Comparison of ENCODE assay signal across 11 cellular contexts in the genomic region with DNA sequence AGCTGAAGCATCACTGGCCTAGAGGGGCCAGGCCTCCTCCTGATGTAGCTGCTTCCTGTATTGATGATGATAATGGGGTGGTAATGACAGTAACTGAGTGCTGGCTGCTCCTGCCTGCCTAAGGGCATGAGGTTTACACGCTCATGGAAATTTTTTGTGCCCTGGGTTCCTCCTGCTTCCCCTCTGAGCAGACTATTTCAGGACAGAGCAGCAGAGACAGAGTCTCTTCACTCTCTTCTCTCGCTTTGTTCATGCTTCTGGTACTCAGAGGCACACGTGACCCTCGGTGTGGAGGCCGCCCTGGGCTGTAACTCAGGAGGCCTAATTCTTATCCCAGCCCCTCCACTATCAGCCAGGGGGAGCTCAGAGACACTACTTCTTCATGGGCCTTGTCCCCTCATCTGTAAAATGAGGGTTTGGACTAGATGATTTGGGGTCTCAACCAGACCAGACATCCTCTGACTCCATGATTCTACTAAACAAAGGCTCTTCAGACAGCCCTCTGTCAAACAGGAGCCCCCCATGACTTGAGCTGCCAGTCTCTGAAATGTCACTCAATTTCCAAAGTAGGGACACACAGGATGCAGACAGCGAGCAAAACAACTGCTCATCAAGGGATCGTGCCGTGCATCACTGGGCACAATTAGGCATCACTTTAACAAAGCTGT. TPM values are rescaled to one million over a fixed set of nuclear protein-coding genes. Genes with fewer than 3 reads are reported as not detected.
A peak's percentile ranks its signal among the peaks of the same experiment; 100 is the strongest.
DNase-seq lines count a peak whose midpoint lies in the region; ATAC-seq, FAIRE-seq and TF ChIP-seq lines count a peak whose summit lies in the region.
"Had no signal": no experiment of that assay in that cellular context is flagged by ENCODE, and none has a peak within 500 bp of the region (broad histone marks: within the 10 kb centered on the region; RNA-seq: fewer than 3 reads in every experiment).

No MANE protein-coding gene starts in this region.

- H3K79me2 ChIP-seq in SK-N-SH (ENCODE audit: insufficient read depth) (no peaks in the 10 kb centered on the region), K562 (ENCODE audit: control insufficient read depth, insufficient read depth, low read length) (no peaks in the 10 kb centered on the region)

- no peak overlapping the region for H2AFZ ChIP-seq in SK-N-SH (ENCODE audit: low read depth)
- H2AFZ ChIP-seq in K562 (ENCODE audit: low read depth, low read length) = no peak overlapping the region

- peak overlapping the region; percentile 83 for H3K27ac Mint-ChIP-seq in stimulated activated effector memory CD8-positive, alpha-beta T cell treated with anti-CD3 and anti-CD28 coated beads, Interleukin-12 subunit alpha, Interleukin-12 subunit beta, amount 100 ng/mL, for 72 hours
- no peak overlapping the region for H3K27ac Mint-ChIP-seq in activated T-helper 2 cell treated with anti-CD3 and anti-CD28 coated beads, Interferon-gamma antibody, Interleukin-2, Interleukin-4, amounts not matched to agents 10 μg/mL and 5 μg/mL and 100 μg/mL, durations not matched to agents 14 hours and 24 hours and 36 hours

- no peaks in the 10 kb centered on the region for H3K9me1 ChIP-seq in K562 (ENCODE audit: control insufficient read depth, insufficient read depth, low read length)

- peak; percentile 49 for DNase-seq in SK-N-SH
- DNase-seq in K562 (ENCODE audit: extremely low read depth in 1 of 4, low spot score in 3 of 4) = no peak
- no peak for DNase-seq in stimulated activated effector memory CD8-positive, alpha-beta T cell treated with anti-CD3 and anti-CD28 coated beads, Interleukin-12 subunit alpha, Interleukin-12 subunit beta, amount 100 ng/mL, for 72 hours (ENCODE audit: low spot score in 2 of 2)
- no peak for DNase-seq in mucosa of gallbladder (ENCODE audit: low spot score)
- DNase-seq in activated T-helper 2 cell treated with anti-CD3 and anti-CD28 coated beads, Interferon-gamma antibody, Interleukin-2, Interleukin-4, amounts not matched to agents 10 μg/mL and 5 μg/mL and 100 μg/mL, durations not matched to agents 14 hours and 24 hours and 36 hours (ENCODE audit: low spot score) = no peak
- DNase-seq: activated naive CD4-positive, alpha-beta T cell treated with anti-CD3 and anti-CD28 coated beads, Interleukin-2, amount 50 U/mL, for 16 hours; effector memory CD4-positive, alpha-beta T cell; EL had no signal

- WGBS in SK-N-SH (ENCODE audit: low lambda C conversion rate) = 91% methylated on average over 7 of the region's 8 CpGs
- 24% methylated on average over 8 of the region's 8 CpGs for WGBS in K562 (ENCODE audit: insufficient coverage, low coverage, missing lambda C conversion rate)

- in situ Hi-C loops in K562 (cut with MboI) = no loop called here

- H3K4me3 Mint-ChIP-seq in stimulated activated effector memory CD8-positive, alpha-beta T cell treated with anti-CD3 and anti-CD28 coated beads, Interleukin-12 subunit alpha, Interleukin-12 subunit beta, amount 100 ng/mL, for 72 hours = peak overlapping the region; percentile 74
- H3K4me3 Mint-ChIP-seq in activated T-helper 2 cell treated with anti-CD3 and anti-CD28 coated beads, Interferon-gamma antibody, Interleukin-2, Interleukin-4, amounts not matched to agents 10 μg/mL and 5 μg/mL and 100 μg/mL, durations not matched to agents 14 hours and 24 hours and 36 hours (ENCODE audit: low read depth) = no peak overlapping the region

- FAIRE-seq in K562 (lab: Jason Lieb, UNC) = no peak

- H4K20me1 ChIP-seq in SK-N-SH (ENCODE audit: insufficient read depth) = no peaks in the 10 kb centered on the region
- H4K20me1 ChIP-seq in K562 (replicated peaks; ENCODE audit: control insufficient read depth, insufficient read depth, low read length) = peaks cover 13% of the 10 kb centered on the region; the same call in 1 of the 2 replicates

- ATAC-seq in SK-N-SH treated with all-trans-retinoic acid at 6 μM for 48 hours (no peak), HG02973 (IDR thresholded peaks at IDR 0.05; ENCODE audit: unreplicated experiment) (peak; percentile 21), K562 (peak; percentile 48), HG03571 (IDR thresholded peaks at IDR 0.05; ENCODE audit: unreplicated experiment) (no peak)
- no peak for ATAC-seq in stimulated activated effector memory CD8-positive, alpha-beta T cell treated with anti-CD3 and anti-CD28 coated beads, Interleukin-12 subunit alpha, Interleukin-12 subunit beta, amount 100 ng/mL, for 72 hours

- H3K36me3 Mint-ChIP-seq in stimulated activated effector memory CD8-positive, alpha-beta T cell treated with anti-CD3 and anti-CD28 coated beads, Interleukin-12 subunit alpha, Interleukin-12 subunit beta, amount 100 ng/mL, for 72 hours = no peaks in the 10 kb centered on the region
- no peaks in the 10 kb centered on the region for H3K36me3 Mint-ChIP-seq in activated T-helper 2 cell treated with anti-CD3 and anti-CD28 coated beads, Interferon-gamma antibody, Interleukin-2, Interleukin-4, amounts not matched to agents 10 μg/mL and 5 μg/mL and 100 μg/mL, durations not matched to agents 14 hours and 24 hours and 36 hours (ENCODE audit: low read depth)

- no peak for TF ChIP-seq CTCF in SK-N-SH (IDR thresholded peaks at IDR 0.05)
- no peak for TF ChIP-seq CTCF in K562 (IDR thresholded peaks at IDR 0.05 in 2 of 3, conservative IDR thresholded peaks at IDR 0.05 in 1 of 3; ENCODE audit: insufficient read depth in 2 of 3, low read depth in 1 of 3, low read length in 3 of 3)

- H3K4me1 ChIP-seq in SK-N-SH (ENCODE audit: control insufficient read depth in 1 of 2, insufficient read depth in 2 of 2, low read depth in 1 of 2, low read length in 1 of 2) (peaks cover 0 to 33% of the 10 kb centered on the region in 2 experiments; a peak in 3 of 4 replicates), K562 (replicated peaks in 1 of 2; ENCODE audit: control insufficient read depth in 2 of 2, insufficient read depth in 2 of 2, low read length in 2 of 2) (no peaks in the 10 kb centered on the region; a peak in 1 of 5 replicates)

- POLR2A ChIA-PET in SK-N-SH (lab: Yijun Ruan, JAX) (interaction anchor here (0.6 to 2.5 kb wide), 3 partner anchors 9 to 11 kb away, joined by 3 to 11 read pairs (median 4); no protein-coding TSS in a partner anchor), K562 (lab: Yijun Ruan, JAX) (interaction anchor here (0.8 to 1.8 kb wide), 5 partner anchors 10 to 123 kb away, joined by 3 to 5 read pairs (median 3); no protein-coding TSS in a partner anchor)

- H3K9me2 ChIP-seq in SK-N-SH = no peaks in the 10 kb centered on the region

- H3K4me2 ChIP-seq in SK-N-SH = no peak overlapping the region
- no peak overlapping the region for H3K4me2 ChIP-seq in K562 (ENCODE audit: insufficient read depth, low read length)

- no TSS peak for BruUV-seq in K562 (replicated peaks; lab: Mats Ljungman, UMichigan)

- no peaks in the 10 kb centered on the region for H3K27me3 ChIP-seq in SK-N-SH (ENCODE audit: insufficient read depth)
- H3K27me3 ChIP-seq in K562 (ENCODE audit: control insufficient read depth in 2 of 2, insufficient read depth in 2 of 2, low read length in 2 of 2) = peaks cover 0 to 20% of the 10 kb centered on the region in 2 experiments; a peak in 4 of 5 replicates

- TF ChIP-seq EP300 in SK-N-SH (IDR thresholded peaks at IDR 0.05; ENCODE audit: borderline replicate concordance in 1 of 2, low read depth in 1 of 2, low read length in 1 of 2) (peak in 1 of 2 experiments; percentile 58; a peak in 2 of 4 replicates), K562 (IDR thresholded peaks at IDR 0.05; ENCODE audit: low read length) (no peak)

- H3K4me3 ChIP-seq in SK-N-SH (ENCODE audit: low read depth in 2 of 2, low read length in 1 of 2) = no peak overlapping the region
- no peak overlapping the region for H3K4me3 ChIP-seq in K562

- CTCF ChIA-PET in SK-N-SH (lab: Yijun Ruan, JAX) (interaction anchor here (0.6 to 6.1 kb wide), 6 partner anchors 10 to 194 kb away, joined by 3 to 40 read pairs (median 5); no protein-coding TSS in a partner anchor), K562 (lab: Yijun Ruan, JAX; ENCODE audit: low intra/inter-chr PET ratio) (no interaction called here)

- H3K9me3 ChIP-seq in SK-N-SH (no peaks in the 10 kb centered on the region), K562 (replicated peaks; ENCODE audit: control insufficient read depth, insufficient read depth, low read depth, low read length) (no peaks in the 10 kb centered on the region)

- intact Hi-C loops in K562 (cut with micrococcal nuclease) = no loop called here
- intact Hi-C loops in activated T-helper 2 cell treated with anti-CD3 and anti-CD28 coated beads, Interferon-gamma antibody, Interleukin-2, Interleukin-4, amounts not matched to agents 10 μg/mL and 5 μg/mL and 100 μg/mL, durations not matched to agents 14 hours and 24 hours and 36 hours (cut with micrococcal nuclease) = loop anchor here (2.0 kb wide), 1 partner anchor 82 kb away; no protein-coding TSS in a partner anchor

- no peaks in the 10 kb centered on the region for H3K27me3 Mint-ChIP-seq in activated T-helper 2 cell treated with anti-CD3 and anti-CD28 coated beads, Interferon-gamma antibody, Interleukin-2, Interleukin-4, amounts not matched to agents 10 μg/mL and 5 μg/mL and 100 μg/mL, durations not matched to agents 14 hours and 24 hours and 36 hours (ENCODE audit: low read depth)

- no peak for TF ChIP-seq POLR2A in K562 (conservative IDR thresholded peaks at IDR 0.05)

- H3K36me3 ChIP-seq in SK-N-SH (replicated peaks in 1 of 2; ENCODE audit: control insufficient read depth in 1 of 2, insufficient read depth in 2 of 2, low read length in 1 of 2) (no peaks in the 10 kb centered on the region), K562 (ENCODE audit: control insufficient read depth, insufficient read depth, low read length) (no peaks in the 10 kb centered on the region)

- 0 out of 2 replicates have a peak, but pooled peaks have one; percentile 1 for TF ChIP-seq RAD21 in SK-N-SH (IDR thresholded peaks at IDR 0.05; ENCODE audit: low read length)
- no peak for TF ChIP-seq RAD21 in K562 (CRISPR knock-in tag; conservative IDR thresholded peaks at IDR 0.05 in 1 of 2, IDR thresholded peaks at IDR 0.05 in 1 of 2)

- H3F3A ChIP-seq in SK-N-SH (replicated peaks; ENCODE audit: insufficient read depth) = peaks cover 6% of the 10 kb centered on the region

- peak overlapping the region in 1 of 2 experiments; percentile 75; a peak in 2 of 4 replicates for H3K27ac ChIP-seq in SK-N-SH (ENCODE audit: low read depth in 2 of 2, low read length in 1 of 2)
- H3K27ac ChIP-seq in K562 (ENCODE audit: extremely low read depth, low read depth, low read length) = no peak overlapping the region

- H3K9ac ChIP-seq in SK-N-SH = no peak overlapping the region
- H3K9ac ChIP-seq in K562 (ENCODE audit: insufficient read depth in 1 of 2, low read depth in 2 of 2, low read length in 2 of 2) = no peak overlapping the region

- H3K9me3 Mint-ChIP-seq in stimulated activated effector memory CD8-positive, alpha-beta T cell treated with anti-CD3 and anti-CD28 coated beads, Interleukin-12 subunit alpha, Interleukin-12 subunit beta, amount 100 ng/mL, for 72 hours = no peaks in the 10 kb centered on the region
- H3K9me3 Mint-ChIP-seq in activated T-helper 2 cell treated with anti-CD3 and anti-CD28 coated beads, Interferon-gamma antibody, Interleukin-2, Interleukin-4, amounts not matched to agents 10 μg/mL and 5 μg/mL and 100 μg/mL, durations not matched to agents 14 hours and 24 hours and 36 hours = no peaks in the 10 kb centered on the region

- H3K4me1 Mint-ChIP-seq in stimulated activated effector memory CD8-positive, alpha-beta T cell treated with anti-CD3 and anti-CD28 coated beads, Interleukin-12 subunit alpha, Interleukin-12 subunit beta, amount 100 ng/mL, for 72 hours = peaks cover 34% of the 10 kb centered on the region
- peaks cover 22% of the 10 kb centered on the region for H3K4me1 Mint-ChIP-seq in activated T-helper 2 cell treated with anti-CD3 and anti-CD28 coated beads, Interferon-gamma antibody, Interleukin-2, Interleukin-4, amounts not matched to agents 10 μg/mL and 5 μg/mL and 100 μg/mL, durations not matched to agents 14 hours and 24 hours and 36 hours (ENCODE audit: low read depth)

RNA-seq across cellular contexts. Expression of a gene that starts 27.7 kb away (rescaled TPM):
- polyA plus RNA-seq in SK-N-SH (2012; rRNA removed) (27.7 and 28.9 TPM in 2 replicates), K562 (2011; rRNA removed) (15.8 and 16.9 TPM in 2 replicates), K562 (2014; fragmentation: Illumina TruSeq; extraction: Trizol) (14.2 and 16.7 TPM in 2 replicates), K562 (2014; fragmentation: Nextera tagmentation; extraction: Ambion mirVana) (1 to 10 TPM; 2.3 to 3.0 TPM), K562 (2014; rRNA removed) (11.0 and 11.4 TPM in 2 replicates)
- polyA plus RNA-seq in SK-N-SH (2012; cell fraction: cytosol; rRNA removed) = 13.8 and 23.4 TPM in 2 replicates
- 20.3 and 23.6 TPM in 2 replicates for polyA plus RNA-seq in SK-N-SH (2012; cell fraction: nucleus; rRNA removed)
- 4.7 and 10.3 TPM in 2 replicates for total RNA-seq in K562 (2011; cell fraction: chromatin; rRNA removed; ENCODE audit: low replicate concordance)
- total RNA-seq in K562 (2011; cell fraction: nucleolus; rRNA removed) = 9.0 and 9.3 TPM in 2 replicates
- 6.5 and 7.2 TPM in 2 replicates for total RNA-seq in K562 (2011; cell fraction: nucleoplasm; rRNA removed)
- total RNA-seq in K562 (2014; rRNA removed) (9.8 and 14.3 TPM in 2 replicates), K562 (2014; rRNA removed; fragmentation: Illumina TruSeq; extraction: Trizol) (3.9 and 4.4 TPM in 2 replicates), K562 (2015; rRNA removed; fragmentation: Illumina TruSeq; extraction: Trizol) (8.6 and 10.1 TPM in 2 replicates), K562 (2021) (12.4 and 13.1 TPM in 2 replicates), mucosa of gallbladder (11.4 TPM)
- polyA plus RNA-seq in K562 (2011; cell fraction: cytosol; rRNA removed) = 28.2 and 31.1 TPM in 2 replicates
- polyA plus RNA-seq in K562 (2011; cell fraction: nucleus; rRNA removed) = 16.1 and 16.9 TPM in 2 replicates
- polyA plus RNA-seq in K562 (2012) = 11.8 and 17.5 TPM in 2 replicates
- polyA minus RNA-seq in K562 (2011; rRNA and poly(A)+ RNA removed) = 7.1 and 11.6 TPM in 2 replicates
- 4.1 and 5.0 TPM in 2 replicates for polyA minus RNA-seq in K562 (2011; cell fraction: cytosol; rRNA and poly(A)+ RNA removed)
- polyA minus RNA-seq in K562 (2011; cell fraction: nucleus; rRNA and poly(A)+ RNA removed) = 4.6 and 6.2 TPM in 2 replicates
- total RNA-seq in activated T-helper 2 cell treated with anti-CD3 and anti-CD28 coated beads, Interferon-gamma antibody, Interleukin-2, Interleukin-4, amounts not matched to agents 10 μg/mL and 5 μg/mL and 100 μg/mL, durations not matched to agents 14 hours and 24 hours and 36 hours = 17.2 and 18.9 TPM in 2 replicates

RNA-seq across cellular contexts. Expression of a gene that starts 49.2 kb away (rescaled TPM):
- polyA plus RNA-seq in SK-N-SH (2012; rRNA removed) = 9.9 and 12.7 TPM in 2 replicates
- 15.5 and 15.7 TPM in 2 replicates for polyA plus RNA-seq in SK-N-SH (2012; cell fraction: cytosol; rRNA removed)
- polyA plus RNA-seq in SK-N-SH (2012; cell fraction: nucleus; rRNA removed) = 5.9 and 9.9 TPM in 2 replicates
- total RNA-seq in K562 (2011; cell fraction: chromatin; rRNA removed; ENCODE audit: low replicate concordance) = 14.7 and 24.0 TPM in 2 replicates
- 12.2 and 12.6 TPM in 2 replicates for total RNA-seq in K562 (2011; cell fraction: nucleolus; rRNA removed)
- total RNA-seq in K562 (2011; cell fraction: nucleoplasm; rRNA removed) = 24.9 and 39.0 TPM in 2 replicates
- 18.3 and 24.5 TPM in 2 replicates for total RNA-seq in K562 (2014; rRNA removed)
- total RNA-seq in K562 (2014; rRNA removed; fragmentation: Illumina TruSeq; extraction: Trizol) = 46.5 and 54.1 TPM in 2 replicates
- 38.1 and 39.4 TPM in 2 replicates for total RNA-seq in K562 (2015; rRNA removed; fragmentation: Illumina TruSeq; extraction: Trizol)
- 54.1 and 61.8 TPM in 2 replicates for total RNA-seq in K562 (2021)
- 34.9 and 38.3 TPM in 2 replicates for polyA plus RNA-seq in K562 (2011; rRNA removed)
- 16.6 and 34.9 TPM in 2 replicates for polyA plus RNA-seq in K562 (2011; cell fraction: cytosol; rRNA removed)
- 12.7 and 16.0 TPM in 2 replicates for polyA plus RNA-seq in K562 (2011; cell fraction: nucleus; rRNA removed)
- polyA plus RNA-seq in K562 (2012) = 46.6 and 46.7 TPM in 2 replicates
- polyA plus RNA-seq in K562 (2014; fragmentation: Illumina TruSeq; extraction: Trizol) = 57.4 and 67.5 TPM in 2 replicates
- 10 to 100 TPM; 16.1 to 25.5 TPM for polyA plus RNA-seq in K562 (2014; fragmentation: Nextera tagmentation; extraction: Ambion mirVana)
- polyA plus RNA-seq in K562 (2014; rRNA removed) = 27.5 and 31.3 TPM in 2 replicates
- polyA minus RNA-seq in K562 (2011; rRNA and poly(A)+ RNA removed) = 58.4 and 64.6 TPM in 2 replicates
- polyA minus RNA-seq in K562 (2011; cell fraction: cytosol; rRNA and poly(A)+ RNA removed) = 32.8 and 50.2 TPM in 2 replicates
- polyA minus RNA-seq in K562 (2011; cell fraction: nucleus; rRNA and poly(A)+ RNA removed) = 5.9 and 11.8 TPM in 2 replicates
- 88.2 TPM for total RNA-seq in mucosa of gallbladder
- total RNA-seq in activated T-helper 2 cell treated with anti-CD3 and anti-CD28 coated beads, Interferon-gamma antibody, Interleukin-2, Interleukin-4, amounts not matched to agents 10 μg/mL and 5 μg/mL and 100 μg/mL, durations not matched to agents 14 hours and 24 hours and 36 hours = 39.5 and 40.0 TPM in 2 replicates

Comparison
In these comparisons a context has a peak if more than half of its experiments do, and no peak if none do; other contexts are left out.
1. ATAC-seq: peak in HG02973 (single experiment) and K562 (single experiment); none in SK-N-SH treated with all-trans-retinoic acid at 6 μM for 48 hours (single experiment), stimulated activated effector memory CD8-positive, alpha-beta T cell treated with anti-CD3 and anti-CD28 coated beads, Interleukin-12 subunit alpha, Interleukin-12 subunit beta, amount 100 ng/mL, for 72 hours (single experiment) and HG03571 (single experiment).